ENCODE assay signal across 33 cellular contexts in the genomic region with DNA sequence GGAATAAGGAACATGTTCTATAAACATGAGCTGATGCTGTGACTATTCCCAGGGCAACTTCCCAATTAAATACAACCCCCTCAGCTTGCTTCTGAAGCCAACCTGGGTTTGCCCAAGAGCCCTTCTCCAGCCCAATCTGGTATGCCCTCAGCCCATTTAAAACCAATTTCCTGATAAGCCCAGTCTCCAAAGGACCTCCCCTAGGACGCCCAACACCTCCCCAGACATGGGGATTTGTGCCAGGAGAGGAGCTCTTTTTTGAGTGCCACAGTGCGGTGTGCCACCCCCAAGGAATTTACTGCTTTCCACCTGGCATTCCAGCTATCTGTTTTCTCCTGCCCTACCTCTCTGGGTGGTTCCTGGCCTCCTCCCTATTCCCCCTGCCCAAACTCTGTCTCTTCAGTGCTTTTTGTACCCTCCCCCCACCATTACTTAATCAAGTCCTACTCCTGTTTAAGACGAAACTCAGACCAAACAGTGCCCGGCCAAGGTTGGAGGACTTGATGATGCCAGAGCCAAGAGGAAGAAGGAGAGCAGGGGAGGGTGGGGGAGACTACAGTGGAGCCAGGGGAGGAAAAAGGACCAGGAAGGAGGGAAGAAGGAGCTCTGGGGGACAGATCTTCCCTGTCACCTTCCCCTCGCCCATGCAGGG.
"Had no signal": no experiment of that assay in that cellular context is flagged by ENCODE, and none has a peak within 500 bp of the region (broad histone marks: within the 10 kb centered on the region; RNA-seq: fewer than 3 reads in every experiment).

No MANE protein-coding gene starts in this region.

- H3K36me3 ChIP-seq: Peyer's patch, WERI-Rb-1 had no signal

- H3K4me3 ChIP-seq: Peyer's patch had no signal

- H3K9me3 ChIP-seq: Peyer's patch had no signal

- H3K27ac Mint-ChIP-seq: activated CD8-positive, alpha-beta T cell treated with anti-CD3 and anti-CD28 coated beads for 36 hours; activated naive CD4-positive, alpha-beta T cell treated with anti-CD3 and anti-CD28 coated beads for 36 hours; activated naive CD8-positive, alpha-beta T cell; activated naive CD8-positive, alpha-beta T cell treated with anti-CD3 and anti-CD28 coated beads, Interleukin-2, amount 50 U/mL, for 24 hours; activated T-cell treated with anti-CD3 and anti-CD28 coated beads, Interleukin-2, amount 50 U/mL, for 24 hours; activated T-helper 2 cell treated with anti-CD3 and anti-CD28 coated beads, Interferon-gamma antibody, Interleukin-2, Interleukin-4, amounts not matched to agents 10 μg/mL and 5 μg/mL and 100 μg/mL, durations not matched to agents 14 hours and 24 hours and 36 hours; brain had no signal

- H3K27me3 ChIP-seq: Peyer's patch had no signal

- H3K4me1 ChIP-seq: Peyer's patch had no signal

- H3K4me3 Mint-ChIP-seq: activated CD8-positive, alpha-beta T cell treated with anti-CD3 and anti-CD28 coated beads for 36 hours; activated naive CD4-positive, alpha-beta T cell treated with anti-CD3 and anti-CD28 coated beads for 36 hours; activated naive CD8-positive, alpha-beta T cell; activated naive CD8-positive, alpha-beta T cell treated with anti-CD3 and anti-CD28 coated beads, Interleukin-2, amount 50 U/mL, for 24 hours; activated T-cell treated with anti-CD3 and anti-CD28 coated beads, Interleukin-2, amount 50 U/mL, for 24 hours; brain had no signal

- H3K9me3 Mint-ChIP-seq: activated CD8-positive, alpha-beta T cell treated with anti-CD3 and anti-CD28 coated beads for 36 hours; activated naive CD4-positive, alpha-beta T cell treated with anti-CD3 and anti-CD28 coated beads for 36 hours; activated naive CD8-positive, alpha-beta T cell treated with anti-CD3 and anti-CD28 coated beads, Interleukin-2, amount 50 U/mL, for 24 hours; activated T-cell treated with anti-CD3 and anti-CD28 coated beads, Interleukin-2, amount 50 U/mL, for 24 hours; activated T-helper 2 cell treated with anti-CD3 and anti-CD28 coated beads, Interferon-gamma antibody, Interleukin-2, Interleukin-4, amounts not matched to agents 10 μg/mL and 5 μg/mL and 100 μg/mL, durations not matched to agents 14 hours and 24 hours and 36 hours; brain had no signal

- H3K27ac ChIP-seq: Peyer's patch, WERI-Rb-1 had no signal

- H3K36me3 Mint-ChIP-seq: activated naive CD8-positive, alpha-beta T cell; brain had no signal

- DNase-seq: activated CD4-positive, alpha-beta T cell treated with anti-CD3 and anti-CD28 coated beads for 1 hour; activated CD4-positive, alpha-beta T cell treated with anti-CD3 and anti-CD28 coated beads for 48 hours; activated CD4-positive, CD25-positive, alpha-beta regulatory T cell; activated CD8-positive, alpha-beta T cell treated with anti-CD3 and anti-CD28 coated beads for 36 hours; activated gamma-delta T cell; activated naive CD4-positive, alpha-beta T cell treated with anti-CD3 and anti-CD28 coated beads for 36 hours; activated naive CD8-positive, alpha-beta T cell treated with anti-CD3 and anti-CD28 coated beads, Interleukin-2, amount 50 U/mL, for 24 hours; activated T-cell treated with anti-CD3 and anti-CD28 coated beads, Interleukin-2, amount 50 U/mL, for 24 hours; anterior cingulate cortex; Kasumi-1; KG1; MM.1S; MV-4-11; NCI-H1092; NCI-H1436 treated with DMSO at 0.1 percent for 48 hours; NCI-H1694 treated with DMSO at 0.1 percent for 48 hours; NCI-H2029; NCI-H345; NCI-H524 treated with DMSO at 0.1 percent for 48 hours; NCI-H748 treated with DMSO at 0.1 percent for 48 hours; NK-92 treated with Interleukin-12 subunit alpha and Interleukin-12 subunit beta, amount 100 ng/mL, for 24 hours; PC-3; RPMI8226; SIG-M5; T-helper 1 cell; T-helper 2 cell; T-helper 9 cell; WERI-Rb-1 had no signal

- H3K4me1 Mint-ChIP-seq: activated naive CD8-positive, alpha-beta T cell treated with anti-CD3 and anti-CD28 coated beads, Interleukin-2, amount 50 U/mL, for 24 hours; brain had no signal

- H3K27me3 Mint-ChIP-seq: activated naive CD8-positive, alpha-beta T cell; activated naive CD8-positive, alpha-beta T cell treated with anti-CD3 and anti-CD28 coated beads, Interleukin-2, amount 50 U/mL, for 24 hours; activated T-cell treated with anti-CD3 and anti-CD28 coated beads, Interleukin-2, amount 50 U/mL, for 24 hours had no signal

- ATAC-seq: activated CD8-positive, alpha-beta T cell treated with anti-CD3 and anti-CD28 coated beads for 36 hours; activated naive CD8-positive, alpha-beta T cell treated with anti-CD3 and anti-CD28 coated beads, Interleukin-2, amount 50 U/mL, for 24 hours; PC-3; SK-N-SH treated with all-trans-retinoic acid at 6 μM for 48 hours had no signal
